In the genomic region with DNA sequence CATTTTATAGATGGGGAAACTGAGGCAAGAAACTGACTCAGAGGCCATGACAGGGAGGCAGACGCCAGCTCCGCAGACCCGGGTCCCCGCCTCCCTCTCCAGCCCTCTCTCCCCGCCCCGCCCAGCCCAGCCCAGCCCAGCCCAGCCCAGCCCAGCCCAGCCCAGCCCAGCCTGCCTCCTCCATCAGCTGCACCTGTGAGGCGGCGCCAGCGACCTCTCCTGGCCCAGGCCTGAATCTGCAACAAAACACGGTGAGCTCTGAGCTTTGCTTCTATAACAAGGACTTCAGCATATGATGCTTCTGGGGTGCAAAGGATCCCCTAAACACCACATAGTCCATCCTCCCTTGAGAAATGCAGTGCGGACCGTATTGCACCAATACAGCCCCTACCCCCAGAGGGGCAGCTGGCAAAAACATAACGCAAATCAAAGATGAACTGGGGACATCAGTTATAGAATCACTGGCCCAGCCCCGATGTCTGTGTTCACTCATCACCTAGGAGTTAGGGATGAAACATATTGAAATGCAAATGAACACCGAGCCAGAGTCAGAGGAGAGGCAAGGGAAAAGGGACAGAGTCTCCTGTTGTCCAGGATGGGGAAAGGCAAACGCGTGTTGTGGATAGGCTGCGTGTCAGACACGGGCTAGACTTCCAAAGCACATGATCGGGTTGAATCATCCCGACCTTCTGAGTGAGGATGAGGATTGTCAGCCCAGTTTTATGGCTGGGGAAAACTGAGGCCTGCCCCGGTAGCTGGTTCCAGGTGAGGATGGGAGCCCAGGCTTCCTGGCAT, we compare ENCODE assay signal across 11 cellular contexts.
DNase-seq lines count a peak whose midpoint lies in the region; ATAC-seq and TF ChIP-seq lines count a peak whose summit lies in the region.
"Had no signal": no experiment of that assay in that cellular context is flagged by ENCODE, and none has a peak within 500 bp of the region (broad histone marks: within the 10 kb centered on the region; RNA-seq: fewer than 3 reads in every experiment).

No MANE protein-coding gene starts in this region.

- H3K4me1 ChIP-seq in cardiac muscle cell (ENCODE audit: low read depth) (peaks cover 12% of the 10 kb centered on the region), heart left ventricle (peaks cover 0 to 76% (median 0%) of the 10 kb centered on the region in 12 donors), RWPE2 (ENCODE audit: insufficient read depth, poor library complexity, severe bottlenecking) (peaks cover 49% of the 10 kb centered on the region), hepatocyte (ENCODE audit: insufficient read depth) (peaks cover 17% of the 10 kb centered on the region), upper lobe of right lung (peaks cover 21% of the 10 kb centered on the region)
- H3K4me1 ChIP-seq: ascending aorta had no signal

- TF ChIP-seq CTCF in cardiac muscle cell (IDR thresholded peaks at IDR 0.05; ENCODE audit: low read depth, low read length) = peak; percentile 21
- TF ChIP-seq CTCF in heart left ventricle (IDR thresholded peaks at IDR 0.05) = no peak
- peak; percentile 61 for TF ChIP-seq CTCF in RWPE2 (IDR thresholded peaks at IDR 0.05; ENCODE audit: poor library complexity, severe bottlenecking)
- TF ChIP-seq CTCF in hepatocyte (IDR thresholded peaks at IDR 0.05; ENCODE audit: poor library complexity) = peak; percentile 10
- no peak for TF ChIP-seq CTCF in upper lobe of right lung (IDR thresholded peaks at IDR 0.05)

- DNase-seq in cardiac muscle cell (ENCODE audit: low read depth in 1 of 2, low spot score in 1 of 2) (peak; percentile 17 to 57), heart left ventricle (no peak), RWPE2 (ENCODE audit: low spot score) (peak; percentile 73), hepatocyte (ENCODE audit: low spot score) (peak; percentile 32), upper lobe of right lung (peak; percentile 60), left lobe of liver (ENCODE audit: low spot score) (no peak), DMS153 treated with DMSO at 0.1 percent for 48 hours (lab: John Stamatoyannopoulos, UW; ENCODE audit: unreplicated experiment) (no peak)
- DNase-seq: DMS79 had no signal

- H3K36me3 ChIP-seq in cardiac muscle cell (no peaks in the 10 kb centered on the region), heart left ventricle (no peaks in the 10 kb centered on the region), RWPE2 (ENCODE audit: low read depth) (no peaks in the 10 kb centered on the region), hepatocyte (replicated peaks; ENCODE audit: insufficient read depth, low read depth) (no peaks in the 10 kb centered on the region), upper lobe of right lung (no peaks in the 10 kb centered on the region)
- H3K36me3 ChIP-seq: ascending aorta had no signal

- WGBS in heart left ventricle, 4 donors = 53 to 68% (median 57%) methylated on average over 13 to 22 of the region's 22 CpGs
- WGBS in hepatocyte (ENCODE audit: low lambda C conversion rate, missing lambda C conversion rate) = 57% methylated on average over 21 of the region's 22 CpGs

- H3K9me3 ChIP-seq in cardiac muscle cell (ENCODE audit: low read depth) (no peaks in the 10 kb centered on the region), heart left ventricle (no peaks in the 10 kb centered on the region), RWPE2 (ENCODE audit: severe bottlenecking) (no peaks in the 10 kb centered on the region), hepatocyte (ENCODE audit: low read depth) (no peaks in the 10 kb centered on the region), upper lobe of right lung (no peaks in the 10 kb centered on the region)
- H3K9me3 ChIP-seq: ascending aorta had no signal

- H3K4me3 ChIP-seq in cardiac muscle cell (no peak overlapping the region), heart left ventricle (no peak overlapping the region), RWPE2 (ENCODE audit: severe bottlenecking) (no peak overlapping the region), hepatocyte (no peak overlapping the region), upper lobe of right lung (no peak overlapping the region)
- H3K4me3 ChIP-seq: ascending aorta had no signal

- no peak for TF ChIP-seq POLR2A in heart left ventricle (IDR thresholded peaks at IDR 0.05)

- ATAC-seq in heart left ventricle = no peak
- ATAC-seq in RWPE2 (ENCODE audit: low read depth) = peak; percentile 21
- no peak for ATAC-seq in upper lobe of right lung
- no peak for ATAC-seq in GM18517 (IDR thresholded peaks at IDR 0.05; ENCODE audit: unreplicated experiment)
- ATAC-seq in left lobe of liver = no peak
- ATAC-seq: Right ventricle myocardium inferior had no signal

- no peaks in the 10 kb centered on the region for H4K20me1 ChIP-seq in hepatocyte (ENCODE audit: insufficient read depth, poor library complexity, severe bottlenecking)

- H3K9me2 ChIP-seq in hepatocyte (replicated peaks; ENCODE audit: insufficient read depth) = no peaks in the 10 kb centered on the region

- H3K79me2 ChIP-seq in hepatocyte = no peaks in the 10 kb centered on the region

- H3K27ac ChIP-seq in cardiac muscle cell (no peak overlapping the region), heart left ventricle (no peak overlapping the region), RWPE2 (ENCODE audit: poor library complexity, severe bottlenecking) (peak overlapping the region; percentile 96), hepatocyte (no peak overlapping the region), upper lobe of right lung (no peak overlapping the region)
- H3K27ac ChIP-seq: ascending aorta had no signal

- no peaks in the 10 kb centered on the region for H3K27me3 ChIP-seq in cardiac muscle cell
- peaks cover 0 to 31% (median 3%) of the 10 kb centered on the region in 9 donors for H3K27me3 ChIP-seq in heart left ventricle
- H3K27me3 ChIP-seq in RWPE2 (ENCODE audit: insufficient read depth, poor library complexity, severe bottlenecking) = no peaks in the 10 kb centered on the region
- no peaks in the 10 kb centered on the region for H3K27me3 ChIP-seq in hepatocyte
- no peaks in the 10 kb centered on the region for H3K27me3 ChIP-seq in upper lobe of right lung
- H3K27me3 ChIP-seq: ascending aorta had no signal

- intact Hi-C loops in heart left ventricle (cut with DNase I) = no loop called here
- intact Hi-C loops in upper lobe of right lung (cut with DNase I) = no loop called here

- H2AFZ ChIP-seq in hepatocyte = no peak overlapping the region

- no peak overlapping the region for H3K4me2 ChIP-seq in hepatocyte

Comparison
In these comparisons a context has a peak if more than half of its experiments do, and no peak if none do; other contexts are left out.
1. DNase-seq: peak in cardiac muscle cell (2 of 2), RWPE2 (single experiment), hepatocyte (single experiment) and upper lobe of right lung (single experiment); none in heart left ventricle (0 of 5), left lobe of liver (single experiment) and DMS153 treated with DMSO at 0.1 percent for 48 hours (single experiment).
2. CTCF ChIP-seq: peak in cardiac muscle cell (single experiment), RWPE2 (single experiment) and hepatocyte (single experiment); none in heart left ventricle (0 of 12) and upper lobe of right lung (single experiment).